In the genomic region with DNA sequence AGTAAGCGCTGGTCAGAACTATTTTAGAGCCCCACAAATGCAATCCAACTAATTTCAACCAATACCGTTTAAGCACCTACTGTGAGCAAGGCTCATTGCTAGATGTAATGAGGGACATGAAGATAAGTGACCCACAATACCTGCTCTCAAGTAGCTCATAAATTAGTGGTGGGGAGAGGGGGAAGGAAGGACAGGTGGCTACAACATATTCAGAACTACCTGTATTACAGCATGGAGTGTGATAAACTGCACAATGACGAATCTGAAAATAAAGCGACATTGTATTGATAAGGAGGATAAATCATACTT, we compare ENCODE assay signal across 11 cellular contexts.
A peak's percentile ranks its signal among the peaks of the same experiment; 100 is the strongest.
DNase-seq lines count a peak whose midpoint lies in the region; ATAC-seq and TF ChIP-seq lines count a peak whose summit lies in the region.
"Had no signal": no experiment of that assay in that cellular context is flagged by ENCODE, and none has a peak within 500 bp of the region (broad histone marks: within the 10 kb centered on the region; RNA-seq: fewer than 3 reads in every experiment).

No MANE protein-coding gene starts in this region.

- peaks cover 2% of the 10 kb centered on the region for H3K4me1 Mint-ChIP-seq in chondrocyte (ENCODE audit: low read depth)
- no peaks in the 10 kb centered on the region for H3K4me1 Mint-ChIP-seq in effector memory CD8-positive, alpha-beta T cell (ENCODE audit: low read depth in 2 of 2)

- peak; percentile 26 for TF ChIP-seq CTCF in chondrocyte (IDR thresholded peaks at IDR 0.05)

- no peaks in the 10 kb centered on the region for H3K36me3 Mint-ChIP-seq in chondrocyte (ENCODE audit: low read depth)
- H3K36me3 Mint-ChIP-seq in effector memory CD8-positive, alpha-beta T cell (ENCODE audit: insufficient read depth): no peaks in the 10 kb centered on the region
- H3K36me3 Mint-ChIP-seq: CD4-positive, CD25-positive, alpha-beta regulatory T cell had no signal

- no peak overlapping the region for H3K4me3 Mint-ChIP-seq in chondrocyte (ENCODE audit: unreplicated experiment)
- H3K4me3 Mint-ChIP-seq in effector memory CD8-positive, alpha-beta T cell: no peak overlapping the region
- H3K4me3 Mint-ChIP-seq: CD4-positive, CD25-positive, alpha-beta regulatory T cell had no signal

- H3K27ac Mint-ChIP-seq in chondrocyte (ENCODE audit: unreplicated experiment): no peak overlapping the region
- H3K27ac Mint-ChIP-seq in effector memory CD8-positive, alpha-beta T cell: no peak overlapping the region
- H3K27ac Mint-ChIP-seq: CD4-positive, CD25-positive, alpha-beta regulatory T cell had no signal

- H3K27me3 Mint-ChIP-seq in chondrocyte (ENCODE audit: low read depth): peaks cover 11% of the 10 kb centered on the region
- H3K27me3 Mint-ChIP-seq in effector memory CD8-positive, alpha-beta T cell: no peaks in the 10 kb centered on the region
- H3K27me3 Mint-ChIP-seq: CD4-positive, CD25-positive, alpha-beta regulatory T cell had no signal

- no peaks in the 10 kb centered on the region for H3K9me3 Mint-ChIP-seq in chondrocyte (ENCODE audit: low read depth)
- no peaks in the 10 kb centered on the region for H3K9me3 Mint-ChIP-seq in effector memory CD8-positive, alpha-beta T cell
- H3K9me3 Mint-ChIP-seq: CD4-positive, CD25-positive, alpha-beta regulatory T cell had no signal

- DNase-seq in chondrocyte (ENCODE audit: low spot score) (no peak), NCI-H187 treated with DMSO at 0.1 percent for 48 hours (lab: John Stamatoyannopoulos, UW) (no peak)
- DNase-seq in activated naive CD4-positive, alpha-beta T cell (lab: John Stamatoyannopoulos, UW): no peak
- no peak for DNase-seq in effector memory CD8-positive, alpha-beta T cell
- DNase-seq: DMS79 treated with DMSO at 0.1 percent for 48 hours, T-helper 9 cell had no signal

- ATAC-seq in GM18502 (IDR thresholded peaks at IDR 0.05; ENCODE audit: poor library complexity, unreplicated experiment) (peak; percentile 14), GM21529 (IDR thresholded peaks at IDR 0.05; ENCODE audit: unreplicated experiment) (peak; percentile 18), HG03378 (IDR thresholded peaks at IDR 0.05; ENCODE audit: unreplicated experiment) (peak; percentile 14), GM19452 (IDR thresholded peaks at IDR 0.05; ENCODE audit: unreplicated experiment) (no peak)
- no peak for ATAC-seq in effector memory CD8-positive, alpha-beta T cell (replicated peaks)

Comparison
In these comparisons a context has a peak if more than half of its experiments do, and no peak if none do; other contexts are left out.
1. ATAC-seq: peak in GM18502 (single experiment), GM21529 (single experiment) and HG03378 (single experiment); none in effector memory CD8-positive, alpha-beta T cell (single experiment) and GM19452 (single experiment).